ENCODE assay signal across 1 cellular context in the genomic region with DNA sequence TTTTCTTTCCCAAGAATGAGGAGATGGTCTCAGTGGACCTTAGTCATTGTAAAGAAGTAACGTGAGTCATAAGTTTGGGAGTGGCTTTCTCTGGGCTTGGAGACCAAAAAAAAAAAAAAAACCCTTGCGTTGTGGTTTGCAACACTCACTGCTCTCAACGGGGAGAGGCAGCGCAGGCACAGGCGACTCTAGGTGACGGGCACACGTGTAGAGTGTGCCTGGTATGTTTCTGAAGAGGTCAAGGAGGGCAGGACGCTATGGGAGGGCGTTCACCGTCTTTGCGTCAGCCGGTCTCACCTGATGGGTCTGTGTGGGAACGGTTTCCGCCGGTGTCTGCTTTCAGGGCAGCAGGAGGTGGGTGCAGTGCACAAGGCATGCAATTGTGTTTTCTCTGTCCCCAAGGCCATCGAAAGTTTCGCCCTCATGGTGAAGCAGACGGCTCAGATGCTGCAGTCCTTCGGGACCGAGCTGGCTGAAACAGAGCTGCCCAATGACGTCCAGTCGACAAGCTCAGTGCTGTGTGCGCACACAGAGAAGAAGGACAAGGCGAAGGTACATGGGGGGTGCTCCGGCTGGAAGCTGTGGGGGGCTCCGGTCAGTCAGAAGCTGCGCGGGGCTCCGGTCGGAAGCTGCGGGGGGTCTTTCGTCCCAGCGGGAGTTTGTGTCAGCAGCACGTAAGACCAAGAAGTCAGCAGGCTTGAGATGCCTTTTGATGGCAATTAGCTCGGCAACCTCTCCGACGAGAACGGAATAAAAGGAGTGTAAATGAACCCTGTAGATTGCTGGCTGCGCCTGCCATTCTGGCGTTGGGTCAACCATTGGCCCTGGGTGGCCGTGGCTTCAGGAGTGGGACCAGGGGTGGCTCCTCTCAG.
TF ChIP-seq lines count a peak whose summit lies in the region.

No MANE protein-coding gene starts in this region.

TF ChIP-seq in GM23338, 12 proteins besides CTCF, POLR2A, EP300 and RAD21:
- TF ChIP-seq, protein P1, sequence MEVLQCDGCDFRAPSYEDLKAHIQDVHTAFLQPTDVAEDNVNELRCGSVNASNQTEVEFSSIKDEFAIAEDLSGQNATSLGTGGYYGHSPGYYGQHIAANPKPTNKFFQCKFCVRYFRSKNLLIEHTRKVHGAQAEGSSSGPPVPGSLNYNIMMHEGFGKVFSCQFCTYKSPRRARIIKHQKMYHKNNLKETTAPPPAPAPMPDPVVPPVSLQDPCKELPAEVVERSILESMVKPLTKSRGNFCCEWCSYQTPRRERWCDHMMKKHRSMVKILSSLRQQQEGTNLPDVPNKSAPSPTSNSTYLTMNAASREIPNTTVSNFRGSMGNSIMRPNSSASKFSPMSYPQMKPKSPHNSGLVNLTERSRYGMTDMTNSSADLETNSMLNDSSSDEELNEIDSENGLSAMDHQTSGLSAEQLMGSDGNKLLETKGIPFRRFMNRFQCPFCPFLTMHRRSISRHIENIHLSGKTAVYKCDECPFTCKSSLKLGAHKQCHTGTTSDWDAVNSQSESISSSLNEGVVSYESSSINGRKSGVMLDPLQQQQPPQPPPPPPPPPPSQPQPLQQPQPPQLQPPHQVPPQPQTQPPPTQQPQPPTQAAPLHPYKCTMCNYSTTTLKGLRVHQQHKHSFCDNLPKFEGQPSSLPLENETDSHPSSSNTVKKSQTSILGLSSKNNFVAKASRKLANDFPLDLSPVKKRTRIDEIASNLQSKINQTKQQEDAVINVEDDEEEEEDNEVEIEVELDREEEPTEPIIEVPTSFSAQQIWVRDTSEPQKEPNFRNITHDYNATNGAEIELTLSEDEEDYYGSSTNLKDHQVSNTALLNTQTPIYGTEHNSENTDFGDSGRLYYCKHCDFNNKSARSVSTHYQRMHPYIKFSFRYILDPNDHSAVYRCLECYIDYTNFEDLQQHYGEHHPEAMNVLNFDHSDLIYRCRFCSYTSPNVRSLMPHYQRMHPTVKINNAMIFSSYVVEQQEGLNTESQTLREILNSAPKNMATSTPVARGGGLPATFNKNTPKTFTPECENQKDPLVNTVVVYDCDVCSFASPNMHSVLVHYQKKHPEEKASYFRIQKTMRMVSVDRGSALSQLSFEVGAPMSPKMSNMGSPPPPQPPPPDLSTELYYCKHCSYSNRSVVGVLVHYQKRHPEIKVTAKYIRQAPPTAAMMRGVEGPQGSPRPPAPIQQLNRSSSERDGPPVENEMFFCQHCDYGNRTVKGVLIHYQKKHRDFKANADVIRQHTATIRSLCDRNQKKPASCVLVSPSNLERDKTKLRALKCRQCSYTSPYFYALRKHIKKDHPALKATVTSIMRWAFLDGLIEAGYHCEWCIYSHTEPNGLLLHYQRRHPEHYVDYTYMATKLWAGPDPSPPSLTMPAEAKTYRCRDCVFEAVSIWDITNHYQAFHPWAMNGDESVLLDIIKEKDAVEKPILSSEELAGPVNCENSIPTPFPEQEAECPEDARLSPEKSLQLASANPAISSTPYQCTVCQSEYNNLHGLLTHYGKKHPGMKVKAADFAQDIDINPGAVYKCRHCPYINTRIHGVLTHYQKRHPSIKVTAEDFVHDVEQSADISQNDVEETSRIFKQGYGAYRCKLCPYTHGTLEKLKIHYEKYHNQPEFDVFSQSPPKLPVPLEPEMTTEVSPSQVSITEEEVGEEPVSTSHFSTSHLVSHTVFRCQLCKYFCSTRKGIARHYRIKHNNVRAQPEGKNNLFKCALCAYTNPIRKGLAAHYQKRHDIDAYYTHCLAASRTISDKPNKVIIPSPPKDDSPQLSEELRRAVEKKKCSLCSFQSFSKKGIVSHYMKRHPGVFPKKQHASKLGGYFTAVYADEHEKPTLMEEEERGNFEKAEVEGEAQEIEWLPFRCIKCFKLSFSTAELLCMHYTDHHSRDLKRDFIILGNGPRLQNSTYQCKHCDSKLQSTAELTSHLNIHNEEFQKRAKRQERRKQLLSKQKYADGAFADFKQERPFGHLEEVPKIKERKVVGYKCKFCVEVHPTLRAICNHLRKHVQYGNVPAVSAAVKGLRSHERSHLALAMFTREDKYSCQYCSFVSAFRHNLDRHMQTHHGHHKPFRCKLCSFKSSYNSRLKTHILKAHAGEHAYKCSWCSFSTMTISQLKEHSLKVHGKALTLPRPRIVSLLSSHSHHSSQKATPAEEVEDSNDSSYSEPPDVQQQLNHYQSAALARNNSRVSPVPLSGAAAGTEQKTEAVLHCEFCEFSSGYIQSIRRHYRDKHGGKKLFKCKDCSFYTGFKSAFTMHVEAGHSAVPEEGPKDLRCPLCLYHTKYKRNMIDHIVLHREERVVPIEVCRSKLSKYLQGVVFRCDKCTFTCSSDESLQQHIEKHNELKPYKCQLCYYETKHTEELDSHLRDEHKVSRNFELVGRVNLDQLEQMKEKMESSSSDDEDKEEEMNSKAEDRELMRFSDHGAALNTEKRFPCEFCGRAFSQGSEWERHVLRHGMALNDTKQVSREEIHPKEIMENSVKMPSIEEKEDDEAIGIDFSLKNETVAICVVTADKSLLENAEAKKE (CRISPR knock-in tag; IDR thresholded peaks at IDR 0.05), result no peak
- TF ChIP-seq, protein P2, sequence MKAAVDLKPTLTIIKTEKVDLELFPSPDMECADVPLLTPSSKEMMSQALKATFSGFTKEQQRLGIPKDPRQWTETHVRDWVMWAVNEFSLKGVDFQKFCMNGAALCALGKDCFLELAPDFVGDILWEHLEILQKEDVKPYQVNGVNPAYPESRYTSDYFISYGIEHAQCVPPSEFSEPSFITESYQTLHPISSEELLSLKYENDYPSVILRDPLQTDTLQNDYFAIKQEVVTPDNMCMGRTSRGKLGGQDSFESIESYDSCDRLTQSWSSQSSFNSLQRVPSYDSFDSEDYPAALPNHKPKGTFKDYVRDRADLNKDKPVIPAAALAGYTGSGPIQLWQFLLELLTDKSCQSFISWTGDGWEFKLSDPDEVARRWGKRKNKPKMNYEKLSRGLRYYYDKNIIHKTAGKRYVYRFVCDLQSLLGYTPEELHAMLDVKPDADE (IDR thresholded peaks at IDR 0.05), result no peak
- TF ChIP-seq CREB1 (CRISPR knock-in tag; IDR thresholded peaks at IDR 0.05; ENCODE audit: low read depth) (no peak), STAT1 (IDR thresholded peaks at IDR 0.05; ENCODE audit: unreplicated experiment) (no peak), EZH2 (IDR thresholded peaks at IDR 0.05; ENCODE audit: low read depth, unreplicated experiment) (no peak), POLR2AphosphoS5 (IDR thresholded peaks at IDR 0.05; ENCODE audit: low read depth) (no peak), ZNF331 (CRISPR knock-in tag; IDR thresholded peaks at IDR 0.05; ENCODE audit: low read depth) (no peak), ZNF114 (CRISPR knock-in tag; IDR thresholded peaks at IDR 0.05) (no peak), NANOG (IDR thresholded peaks at IDR 0.05; ENCODE audit: borderline replicate concordance) (no peak), EZH2phosphoT487 (IDR thresholded peaks at IDR 0.05; ENCODE audit: unreplicated experiment) (no peak), JUNB (IDR thresholded peaks at IDR 0.05; ENCODE audit: unreplicated experiment) (no peak)
- TF ChIP-seq, protein P3, sequence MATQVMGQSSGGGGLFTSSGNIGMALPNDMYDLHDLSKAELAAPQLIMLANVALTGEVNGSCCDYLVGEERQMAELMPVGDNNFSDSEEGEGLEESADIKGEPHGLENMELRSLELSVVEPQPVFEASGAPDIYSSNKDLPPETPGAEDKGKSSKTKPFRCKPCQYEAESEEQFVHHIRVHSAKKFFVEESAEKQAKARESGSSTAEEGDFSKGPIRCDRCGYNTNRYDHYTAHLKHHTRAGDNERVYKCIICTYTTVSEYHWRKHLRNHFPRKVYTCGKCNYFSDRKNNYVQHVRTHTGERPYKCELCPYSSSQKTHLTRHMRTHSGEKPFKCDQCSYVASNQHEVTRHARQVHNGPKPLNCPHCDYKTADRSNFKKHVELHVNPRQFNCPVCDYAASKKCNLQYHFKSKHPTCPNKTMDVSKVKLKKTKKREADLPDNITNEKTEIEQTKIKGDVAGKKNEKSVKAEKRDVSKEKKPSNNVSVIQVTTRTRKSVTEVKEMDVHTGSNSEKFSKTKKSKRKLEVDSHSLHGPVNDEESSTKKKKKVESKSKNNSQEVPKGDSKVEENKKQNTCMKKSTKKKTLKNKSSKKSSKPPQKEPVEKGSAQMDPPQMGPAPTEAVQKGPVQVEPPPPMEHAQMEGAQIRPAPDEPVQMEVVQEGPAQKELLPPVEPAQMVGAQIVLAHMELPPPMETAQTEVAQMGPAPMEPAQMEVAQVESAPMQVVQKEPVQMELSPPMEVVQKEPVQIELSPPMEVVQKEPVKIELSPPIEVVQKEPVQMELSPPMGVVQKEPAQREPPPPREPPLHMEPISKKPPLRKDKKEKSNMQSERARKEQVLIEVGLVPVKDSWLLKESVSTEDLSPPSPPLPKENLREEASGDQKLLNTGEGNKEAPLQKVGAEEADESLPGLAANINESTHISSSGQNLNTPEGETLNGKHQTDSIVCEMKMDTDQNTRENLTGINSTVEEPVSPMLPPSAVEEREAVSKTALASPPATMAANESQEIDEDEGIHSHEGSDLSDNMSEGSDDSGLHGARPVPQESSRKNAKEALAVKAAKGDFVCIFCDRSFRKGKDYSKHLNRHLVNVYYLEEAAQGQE (IDR thresholded peaks at IDR 0.05; ENCODE audit: unreplicated experiment), result no peak
